Comparison of ENCODE assay signal across 16 cellular contexts in the genomic region with DNA sequence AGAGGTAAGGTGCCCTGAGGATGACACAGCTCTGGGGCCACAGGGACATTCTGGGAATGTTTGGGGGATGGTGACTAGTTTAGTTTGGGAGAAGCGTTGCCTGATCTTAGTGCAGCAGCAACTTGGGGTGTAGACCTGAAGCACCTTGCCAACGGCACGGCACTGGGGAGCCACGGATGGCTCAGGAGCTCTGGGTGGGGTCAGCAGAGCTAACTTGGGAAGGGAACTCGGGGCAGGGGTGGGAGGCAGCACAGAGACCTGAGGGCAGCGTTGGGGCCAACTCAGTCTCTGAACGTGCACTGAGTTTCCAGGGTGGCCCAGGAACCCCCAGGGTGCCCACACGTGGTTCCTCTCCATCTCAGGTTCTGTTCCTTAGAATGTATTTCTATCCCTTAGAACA. TPM values are rescaled to one million over a fixed set of nuclear protein-coding genes. Genes with fewer than 3 reads are reported as not detected.
DNase-seq lines count a peak whose midpoint lies in the region; ATAC-seq and TF ChIP-seq lines count a peak whose summit lies in the region.
"Had no signal": no experiment of that assay in that cellular context is flagged by ENCODE, and none has a peak within 500 bp of the region (broad histone marks: within the 10 kb centered on the region; RNA-seq: fewer than 3 reads in every experiment).

No MANE protein-coding gene starts in this region.

- H3K4me2 ChIP-seq in neural progenitor cell, result no peak overlapping the region

- DNase-seq in chondrocyte (ENCODE audit: low spot score), result no peak
- no peak for DNase-seq in neural progenitor cell (ENCODE audit: low spot score)
- peak; percentile 48 for DNase-seq in sciatic nerve (ENCODE audit: low spot score)
- no peak for DNase-seq in activated T-cell treated with anti-CD3 and anti-CD28 coated beads, Interleukin-2, amount 50 U/mL, for 1 hour
- DNase-seq in right lobe of liver, result no peak
- DNase-seq in SIG-M5 treated with dmso at 0.1 percent for 504 hours (lab: John Stamatoyannopoulos, UW; ENCODE audit: unreplicated experiment), result no peak
- no peak for DNase-seq in NCI-H774 (lab: John Stamatoyannopoulos, UW)
- DNase-seq: C1 segment of cervical spinal cord; Calu3; CD4-positive, alpha-beta T cell; DMS79; EL; GOT3 had no signal

- no peaks in the 10 kb centered on the region for H3F3A ChIP-seq in neural progenitor cell (ENCODE audit: low read depth)

- H3K9me3 Mint-ChIP-seq in chondrocyte (ENCODE audit: low read depth), result no peaks in the 10 kb centered on the region
- peaks cover 6% of the 10 kb centered on the region for H3K9me3 Mint-ChIP-seq in neural progenitor cell

- no peaks in the 10 kb centered on the region for H3K9me3 ChIP-seq in HEK293 (ENCODE audit: control insufficient read depth, insufficient read depth, low read depth, low read length)
- H3K9me3 ChIP-seq in neural progenitor cell (ENCODE audit: low read depth), result no peaks in the 10 kb centered on the region
- H3K9me3 ChIP-seq in right lobe of liver, result no peaks in the 10 kb centered on the region
- H3K9me3 ChIP-seq: HAP-1 had no signal

- H3K79me2 ChIP-seq in neural progenitor cell (ENCODE audit: low read depth), result no peaks in the 10 kb centered on the region

- H3K27ac ChIP-seq in HEK293 (ENCODE audit: extremely low read depth, low read depth, low read length) (no peak overlapping the region), neural progenitor cell (no peak overlapping the region), right lobe of liver (no peak overlapping the region)

- H3K9ac ChIP-seq in neural progenitor cell, result no peak overlapping the region

- 75% methylated on average over 6 of the region's 8 CpGs for WGBS in right lobe of liver (ENCODE audit: insufficient coverage, low coverage, low lambda C conversion rate, missing lambda C conversion rate)

- TF ChIP-seq CTCF in HEK293 (tag by site-specific recombination; IDR thresholded peaks at IDR 0.05), result no peak
- TF ChIP-seq CTCF in chondrocyte (IDR thresholded peaks at IDR 0.05), result no peak
- no peak for TF ChIP-seq CTCF in neural progenitor cell (IDR thresholded peaks at IDR 0.05)
- no peak for TF ChIP-seq CTCF in right lobe of liver (IDR thresholded peaks at IDR 0.05)

- H3K27me3 Mint-ChIP-seq in chondrocyte (ENCODE audit: low read depth), result no peaks in the 10 kb centered on the region
- peaks cover 2% of the 10 kb centered on the region for H3K27me3 Mint-ChIP-seq in neural progenitor cell (ENCODE audit: insufficient read depth, low read depth)
- H3K27me3 Mint-ChIP-seq: B cell had no signal

- H3K4me1 Mint-ChIP-seq in chondrocyte (ENCODE audit: low read depth) (peaks cover 20% of the 10 kb centered on the region), neural progenitor cell (no peaks in the 10 kb centered on the region)
- H3K4me1 Mint-ChIP-seq: B cell had no signal

- TF ChIP-seq POLR2A in right lobe of liver (IDR thresholded peaks at IDR 0.05), result no peak

- intact Hi-C loops in sciatic nerve (cut with DNase I) (no loop called here), right lobe of liver (cut with DNase I) (no loop called here)

- POLR2A ChIA-PET in HEK293 (lab: Yijun Ruan, JAX), result no interaction called here

- H3K36me3 ChIP-seq in HEK293 (ENCODE audit: control insufficient read depth in 2 of 2, insufficient read depth in 1 of 2, low read length in 2 of 2) (no peaks in the 10 kb centered on the region), neural progenitor cell (no peaks in the 10 kb centered on the region), right lobe of liver (no peaks in the 10 kb centered on the region)
- H3K36me3 ChIP-seq: HAP-1 had no signal

- peaks cover 64% of the 10 kb centered on the region for H3K36me3 Mint-ChIP-seq in chondrocyte (ENCODE audit: low read depth)
- H3K36me3 Mint-ChIP-seq in neural progenitor cell, result peaks cover 8% of the 10 kb centered on the region

- H3K4me1 ChIP-seq in HEK293 (ENCODE audit: control insufficient read depth, insufficient read depth, low read length), result no peaks in the 10 kb centered on the region
- peaks cover 4% of the 10 kb centered on the region for H3K4me1 ChIP-seq in neural progenitor cell
- no peaks in the 10 kb centered on the region for H3K4me1 ChIP-seq in right lobe of liver
- H3K4me1 ChIP-seq: HAP-1 had no signal

- H3K4me3 ChIP-seq in HEK293 (ENCODE audit: low read depth, low read length), result no peak overlapping the region
- no peak overlapping the region for H3K4me3 ChIP-seq in neural progenitor cell
- H3K4me3 ChIP-seq in right lobe of liver, result no peak overlapping the region
- H3K4me3 ChIP-seq: HAP-1 had no signal

- no peak overlapping the region for H2AFZ ChIP-seq in neural progenitor cell (replicated peaks)

- CTCF ChIA-PET in HEK293 (lab: Yijun Ruan, JAX), result no interaction called here

- H3K27ac Mint-ChIP-seq in chondrocyte (ENCODE audit: unreplicated experiment), result peak overlapping the region; percentile 64
- H3K27ac Mint-ChIP-seq in neural progenitor cell, result peak overlapping the region; percentile 87
- H3K27ac Mint-ChIP-seq: B cell; CD4-positive, alpha-beta T cell had no signal

- ATAC-seq in sciatic nerve (no peak), right lobe of liver (no peak)

- H3K4me3 Mint-ChIP-seq in chondrocyte (ENCODE audit: unreplicated experiment), result no peak overlapping the region
- no peak overlapping the region for H3K4me3 Mint-ChIP-seq in neural progenitor cell
- H3K4me3 Mint-ChIP-seq: B cell; CD4-positive, alpha-beta T cell had no signal

- no peaks in the 10 kb centered on the region for H4K20me1 ChIP-seq in neural progenitor cell (ENCODE audit: low read depth)

- H3K27me3 ChIP-seq in neural progenitor cell (no peaks in the 10 kb centered on the region), right lobe of liver (no peaks in the 10 kb centered on the region)

TF ChIP-seq in HEK293, 187 proteins besides CTCF, POLR2A, EP300 and RAD21:
- TF ChIP-seq ZNF16 (tag by site-specific recombination; IDR thresholded peaks at IDR 0.05; ENCODE audit: low read depth) (0 out of 2 replicates have a peak, but pooled peaks have one; percentile 45), SCRT1 (tag by site-specific recombination; IDR thresholded peaks at IDR 0.05; ENCODE audit: borderline replicate concordance) (no peak)

RNA-seq across cellular contexts. Expression of gene THBS2, which starts 14.9 kb away (rescaled TPM):
- total RNA-seq in chondrocyte, result 1,244 to 1,906 TPM (median 1,285 TPM) in 3 replicates
- total RNA-seq in neural progenitor cell (ENCODE audit: low replicate concordance), result 0.09 and 0.13 TPM in 2 replicates
- total RNA-seq in sciatic nerve, result 104 TPM
- 10 to 100 TPM in 1 of 6 experiments, 1 to 10 TPM in 5; 2.7 to 28.7 (median 7.8) TPM for total RNA-seq in right lobe of liver
- total RNA-seq: B cell; Calu3; CD4-positive, alpha-beta T cell had no signal

Comparison
In these comparisons a context has a peak if more than half of its experiments do, and no peak if none do; other contexts are left out.
1. RNA of gene THBS2, which starts 14.9 kb away (total RNA-seq): 1,244 to 1,906 TPM in chondrocyte; 104 TPM in sciatic nerve (single experiment), 2.7 to 28.7 TPM in right lobe of liver and 0.09 to 0.13 TPM in neural progenitor cell; every median in the first group is over 10 times any median in the second.